ENCODE assay signal across 10 cellular contexts in the genomic region with DNA sequence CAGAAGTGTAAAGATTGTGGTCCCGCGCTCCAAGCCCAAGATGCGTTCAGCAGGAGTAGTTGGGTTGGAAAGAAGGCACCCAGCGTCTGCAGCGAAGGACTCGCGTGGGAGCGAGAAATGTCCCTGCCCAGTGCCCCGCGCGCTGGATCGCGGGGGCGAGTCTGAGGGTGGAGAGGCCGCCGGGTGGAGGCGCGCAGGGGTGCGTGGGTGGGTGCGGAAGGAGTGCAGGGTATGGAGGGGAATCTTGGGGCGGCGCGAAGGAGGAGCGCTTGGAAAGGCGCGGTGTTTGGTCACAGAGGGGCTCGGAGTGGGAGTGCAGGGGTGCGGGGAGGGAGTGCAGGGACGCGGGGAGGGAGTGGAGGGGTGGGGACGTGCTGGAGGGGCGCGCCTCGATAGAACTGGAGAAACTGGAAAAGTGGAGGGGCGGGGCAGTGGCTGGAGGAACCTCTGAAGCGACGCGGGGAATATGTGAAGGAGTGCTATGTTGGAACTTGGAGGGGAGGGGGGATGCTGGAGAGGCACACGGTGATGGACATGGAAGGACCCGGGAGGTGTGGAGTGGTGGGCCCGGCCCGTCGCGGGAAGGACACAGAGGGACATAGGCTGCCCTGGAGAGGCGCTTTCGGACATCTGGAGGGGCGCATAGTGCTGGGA. TPM values are rescaled to one million over a fixed set of nuclear protein-coding genes. Genes with fewer than 3 reads are reported as not detected.
DNase-seq lines count a peak whose midpoint lies in the region; TF ChIP-seq lines count a peak whose summit lies in the region.
"Had no signal": no experiment of that assay in that cellular context is flagged by ENCODE, and none has a peak within 500 bp of the region (broad histone marks: within the 10 kb centered on the region; RNA-seq: fewer than 3 reads in every experiment).

No MANE protein-coding gene starts in this region.

- H3K9ac ChIP-seq in adipocyte (ENCODE audit: low read length) = no peak overlapping the region

- H3K9me3 Mint-ChIP-seq in immature natural killer cell = peaks cover 0 to 2% (median 0%) of the 10 kb centered on the region in 6 donors
- H3K9me3 Mint-ChIP-seq: central memory CD8-positive, alpha-beta T cell had no signal

- 3 to 11% methylated on average over 47 of the region's 47 CpGs for WGBS in sigmoid colon, 2 donors

- H3K27ac Mint-ChIP-seq in immature natural killer cell = no peak overlapping the region

- no peak overlapping the region for H3K4me3 Mint-ChIP-seq in immature natural killer cell
- H3K4me3 Mint-ChIP-seq: central memory CD8-positive, alpha-beta T cell had no signal

- DNase-seq in GM10248 (ENCODE audit: extremely low spot score) = peak; percentile 20
- no peak for DNase-seq in adipocyte (ENCODE audit: low read depth)
- no peak for DNase-seq in right atrium auricular region (ENCODE audit: low spot score)
- DNase-seq in sigmoid colon = no peak
- DNase-seq in OCI-M1 (lab: John Stamatoyannopoulos, UW) = no peak
- DNase-seq in stimulated activated CD4-positive, alpha-beta T cell treated with anti-CD3 and anti-CD28 coated beads, Interleukin-4, amount 100 ng/mL, for 4 hours = no peak
- DNase-seq in cerebellum (ENCODE audit: low spot score) = no peak
- DNase-seq in immature natural killer cell = no peak
- DNase-seq: activated CD4-positive, alpha-beta T cell treated with anti-CD3 and anti-CD28 coated beads for 4 hours had no signal

- H3K27me3 ChIP-seq in adipocyte (replicated peaks; ENCODE audit: control insufficient read depth, insufficient read depth, low read length) (peaks cover 24% of the 10 kb centered on the region), right atrium auricular region (no peaks in the 10 kb centered on the region), sigmoid colon (peaks cover 0 to 25% (median 12%) of the 10 kb centered on the region in 3 donors)

- no peak for TF ChIP-seq EP300 in sigmoid colon (IDR thresholded peaks at IDR 0.05)

- H3K4me3 ChIP-seq in adipocyte (ENCODE audit: low read length) = peak overlapping the region; percentile 68
- H3K4me3 ChIP-seq in right atrium auricular region = peak overlapping the region; percentile 50 to 53
- peak overlapping the region; percentile 18 to 40 (median 34) for H3K4me3 ChIP-seq in sigmoid colon

- peaks cover 0 to 4% of the 10 kb centered on the region in 2 donors for H3K4me1 Mint-ChIP-seq in immature natural killer cell

- peaks cover 3% of the 10 kb centered on the region for H3K4me1 ChIP-seq in adipocyte (ENCODE audit: control insufficient read depth, insufficient read depth, low read length)
- peaks cover 0 to 12% of the 10 kb centered on the region in 2 donors for H3K4me1 ChIP-seq in right atrium auricular region
- H3K4me1 ChIP-seq in sigmoid colon = peaks cover 0 to 10% (median 3%) of the 10 kb centered on the region in 4 donors

- no peak for TF ChIP-seq POLR2A in sigmoid colon (IDR thresholded peaks at IDR 0.05)

- H3K27ac ChIP-seq in right atrium auricular region = peak overlapping the region; percentile 7 to 55
- H3K27ac ChIP-seq in sigmoid colon = no peak overlapping the region

- CTCF ChIA-PET in GM10248 (lab: Yijun Ruan, JAX) = no interaction called here

- H3K36me3 ChIP-seq in adipocyte (ENCODE audit: control insufficient read depth, insufficient read depth, low read length, severe bottlenecking) = no peaks in the 10 kb centered on the region
- H3K36me3 ChIP-seq in right atrium auricular region = no peaks in the 10 kb centered on the region
- H3K36me3 ChIP-seq in sigmoid colon = no peaks in the 10 kb centered on the region

- H3K9me3 ChIP-seq in adipocyte (ENCODE audit: control insufficient read depth, low read length) (no peaks in the 10 kb centered on the region), right atrium auricular region (no peaks in the 10 kb centered on the region), sigmoid colon (no peaks in the 10 kb centered on the region)

- no peaks in the 10 kb centered on the region for H3K36me3 Mint-ChIP-seq in immature natural killer cell

- intact Hi-C loops in sigmoid colon (cut with DNase I) = no loop called here

- no peak for TF ChIP-seq CTCF in GM10248 (IDR thresholded peaks at IDR 0.05; ENCODE audit: control extremely low read depth, extremely low read depth, low read depth, missing control alignments)
- TF ChIP-seq CTCF in right atrium auricular region (IDR thresholded peaks at IDR 0.05) = peak in 1 of 2 donors; percentile 34
- TF ChIP-seq CTCF in sigmoid colon (IDR thresholded peaks at IDR 0.05) = no peak

- peaks cover 3 to 9% (median 8%) of the 10 kb centered on the region in 3 donors for H3K27me3 Mint-ChIP-seq in immature natural killer cell (ENCODE audit: low read depth in 3 of 3)

- POLR2A ChIA-PET in GM10248 (lab: Yijun Ruan, JAX) = no interaction called here

RNA-seq across cellular contexts. Expression of a gene that starts 21.1 kb away (rescaled TPM):
- 100 to 1,000 TPM in 1 of 2 donors, 10 to 100 TPM in 1; 88.2 to 123 TPM for total RNA-seq in right atrium auricular region
- 1 to 10 TPM in 2 of 4 donors, under 1 TPM in 2; 0.16 to 1.1 (median 1.0) TPM for total RNA-seq in sigmoid colon
- 1 to 10 TPM in 1 of 3 donors, under 1 TPM in 1, not detected in 1; 0.23 to 1.2 TPM for polyA plus RNA-seq in sigmoid colon
- total RNA-seq in cerebellum = not detected
- polyA plus RNA-seq in immature natural killer cell = not detected

Comparison
In these comparisons a context has a peak if more than half of its experiments do, and no peak if none do; other contexts are left out.
1. H3K27ac ChIP-seq: peak in right atrium auricular region (2 of 2); none in sigmoid colon (0 of 4).
2. RNA of a gene that starts 21.1 kb away (total RNA-seq): 88.2 to 123 TPM in right atrium auricular region; 0.16 to 1.1 TPM in sigmoid colon and not detected in cerebellum (single experiment); every median in the first group is over 10 times any median in the second.
3. Peak in every context shown above with its lines, with median percentiles within 50 percentile points of each other: H3K4me3 ChIP-seq.